Comparison of ENCODE assay signal across 1 cellular context in genomic region chr3:194034556-194035336, GRCh38.
A peak's percentile ranks its signal among the peaks of the same experiment; 100 is the strongest.
TF ChIP-seq lines count a peak whose summit lies in the region.

No MANE protein-coding gene starts in this region.

TF ChIP-seq in HepG2, 621 proteins besides CTCF, POLR2A, EP300 and RAD21 (continued from another document):
- TF ChIP-seq KLF9 (CRISPR knock-in tag; IDR thresholded peaks at IDR 0.05; ENCODE audit: low read depth) (no peak), ZBTB25 (CRISPR knock-in tag; IDR thresholded peaks at IDR 0.05) (0 out of 2 replicates have a peak, but pooled peaks have one; percentile 24), ZNF687 (CRISPR knock-in tag; IDR thresholded peaks at IDR 0.05) (peak; percentile 77), MBNL3 (CRISPR knock-in tag; conservative IDR thresholded peaks at IDR 0.05) (no peak), RAD51 (IDR thresholded peaks at IDR 0.05; ENCODE audit: borderline replicate concordance) (no peak), ARID5B (CRISPR knock-in tag; IDR thresholded peaks at IDR 0.05) (0 out of 2 replicates have a peak, but pooled peaks have one; percentile 29), FUBP1 (CRISPR knock-in tag; IDR thresholded peaks at IDR 0.05; ENCODE audit: borderline replicate concordance) (no peak), HOXA3 (CRISPR knock-in tag; IDR thresholded peaks at IDR 0.05) (peak; percentile 16; the same call in 1 of the 2 replicates), HMG20A (CRISPR knock-in tag; IDR thresholded peaks at IDR 0.05; ENCODE audit: borderline replicate concordance) (no peak), ZKSCAN5 (CRISPR knock-in tag; IDR thresholded peaks at IDR 0.05) (no peak), ZBTB7A (CRISPR knock-in tag; IDR thresholded peaks at IDR 0.05) (no peak), ZFAT (CRISPR knock-in tag; conservative IDR thresholded peaks at IDR 0.05) (no peak), HES4 (CRISPR knock-in tag; IDR thresholded peaks at IDR 0.05; ENCODE audit: borderline replicate concordance) (peak; percentile 64; the same call in 1 of the 2 replicates), ZNF430 (CRISPR knock-in tag; IDR thresholded peaks at IDR 0.05) (no peak), NCOA2 (CRISPR knock-in tag; IDR thresholded peaks at IDR 0.05) (no peak)
- TF ChIP-seq, protein P1, sequence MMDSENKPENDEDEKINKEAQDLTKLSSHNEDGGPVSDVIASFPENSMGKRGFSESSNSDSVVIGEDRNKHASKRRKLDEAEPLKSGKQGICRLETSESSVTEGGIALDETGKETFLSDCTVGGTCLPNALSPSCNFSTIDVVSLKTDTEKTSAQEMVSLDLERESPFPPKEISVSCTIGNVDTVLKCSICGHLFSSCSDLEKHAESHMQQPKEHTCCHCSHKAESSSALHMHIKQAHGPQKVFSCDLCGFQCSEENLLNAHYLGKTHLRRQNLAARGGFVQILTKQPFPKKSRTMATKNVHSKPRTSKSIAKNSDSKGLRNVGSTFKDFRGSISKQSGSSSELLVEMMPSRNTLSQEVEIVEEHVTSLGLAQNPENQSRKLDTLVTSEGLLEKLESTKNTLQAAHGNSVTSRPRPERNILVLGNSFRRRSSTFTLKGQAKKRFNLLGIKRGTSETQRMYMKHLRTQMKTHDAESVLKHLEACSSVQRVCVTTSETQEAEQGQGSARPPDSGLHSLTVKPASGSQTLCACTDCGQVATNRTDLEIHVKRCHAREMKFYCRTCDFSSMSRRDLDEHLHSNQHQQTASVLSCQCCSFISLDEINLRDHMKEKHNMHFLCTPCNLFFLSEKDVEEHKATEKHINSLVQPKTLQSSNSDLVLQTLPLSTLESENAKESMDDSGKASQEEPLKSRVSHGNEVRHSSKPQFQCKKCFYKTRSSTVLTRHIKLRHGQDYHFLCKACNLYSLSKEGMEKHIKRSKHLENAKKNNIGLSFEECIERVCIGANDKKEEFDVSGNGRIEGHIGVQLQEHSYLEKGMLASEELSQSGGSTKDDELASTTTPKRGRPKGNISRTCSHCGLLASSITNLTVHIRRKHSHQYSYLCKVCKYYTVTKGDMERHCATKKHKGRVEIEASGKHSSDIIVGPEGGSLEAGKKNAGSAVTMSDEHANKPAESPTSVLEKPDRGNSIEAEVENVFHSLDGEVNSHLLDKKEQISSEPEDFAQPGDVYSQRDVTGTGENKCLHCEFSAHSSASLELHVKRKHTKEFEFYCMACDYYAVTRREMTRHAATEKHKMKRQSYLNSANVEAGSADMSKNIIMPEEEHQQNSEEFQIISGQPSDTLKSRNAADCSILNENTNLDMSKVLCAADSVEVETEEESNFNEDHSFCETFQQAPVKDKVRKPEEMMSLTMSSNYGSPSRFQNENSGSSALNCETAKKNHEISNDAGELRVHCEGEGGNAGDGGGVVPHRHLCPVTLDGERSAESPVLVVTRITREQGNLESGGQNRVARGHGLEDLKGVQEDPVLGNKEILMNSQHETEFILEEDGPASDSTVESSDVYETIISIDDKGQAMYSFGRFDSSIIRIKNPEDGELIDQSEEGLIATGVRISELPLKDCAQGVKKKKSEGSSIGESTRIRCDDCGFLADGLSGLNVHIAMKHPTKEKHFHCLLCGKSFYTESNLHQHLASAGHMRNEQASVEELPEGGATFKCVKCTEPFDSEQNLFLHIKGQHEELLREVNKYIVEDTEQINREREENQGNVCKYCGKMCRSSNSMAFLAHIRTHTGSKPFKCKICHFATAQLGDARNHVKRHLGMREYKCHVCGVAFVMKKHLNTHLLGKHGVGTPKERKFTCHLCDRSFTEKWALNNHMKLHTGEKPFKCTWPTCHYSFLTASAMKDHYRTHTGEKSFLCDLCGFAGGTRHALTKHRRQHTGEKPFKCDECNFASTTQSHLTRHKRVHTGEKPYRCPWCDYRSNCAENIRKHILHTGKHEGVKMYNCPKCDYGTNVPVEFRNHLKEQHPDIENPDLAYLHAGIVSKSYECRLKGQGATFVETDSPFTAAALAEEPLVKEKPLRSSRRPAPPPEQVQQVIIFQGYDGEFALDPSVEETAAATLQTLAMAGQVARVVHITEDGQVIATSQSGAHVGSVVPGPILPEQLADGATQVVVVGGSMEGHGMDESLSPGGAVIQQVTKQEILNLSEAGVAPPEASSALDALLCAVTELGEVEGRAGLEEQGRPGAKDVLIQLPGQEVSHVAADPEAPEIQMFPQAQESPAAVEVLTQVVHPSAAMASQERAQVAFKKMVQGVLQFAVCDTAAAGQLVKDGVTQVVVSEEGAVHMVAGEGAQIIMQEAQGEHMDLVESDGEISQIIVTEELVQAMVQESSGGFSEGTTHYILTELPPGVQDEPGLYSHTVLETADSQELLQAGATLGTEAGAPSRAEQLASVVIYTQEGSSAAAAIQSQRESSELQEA (CRISPR knock-in tag; IDR thresholded peaks at IDR 0.05; ENCODE audit: not compliant biosample characterization), result no peak
- TF ChIP-seq, protein P2, sequence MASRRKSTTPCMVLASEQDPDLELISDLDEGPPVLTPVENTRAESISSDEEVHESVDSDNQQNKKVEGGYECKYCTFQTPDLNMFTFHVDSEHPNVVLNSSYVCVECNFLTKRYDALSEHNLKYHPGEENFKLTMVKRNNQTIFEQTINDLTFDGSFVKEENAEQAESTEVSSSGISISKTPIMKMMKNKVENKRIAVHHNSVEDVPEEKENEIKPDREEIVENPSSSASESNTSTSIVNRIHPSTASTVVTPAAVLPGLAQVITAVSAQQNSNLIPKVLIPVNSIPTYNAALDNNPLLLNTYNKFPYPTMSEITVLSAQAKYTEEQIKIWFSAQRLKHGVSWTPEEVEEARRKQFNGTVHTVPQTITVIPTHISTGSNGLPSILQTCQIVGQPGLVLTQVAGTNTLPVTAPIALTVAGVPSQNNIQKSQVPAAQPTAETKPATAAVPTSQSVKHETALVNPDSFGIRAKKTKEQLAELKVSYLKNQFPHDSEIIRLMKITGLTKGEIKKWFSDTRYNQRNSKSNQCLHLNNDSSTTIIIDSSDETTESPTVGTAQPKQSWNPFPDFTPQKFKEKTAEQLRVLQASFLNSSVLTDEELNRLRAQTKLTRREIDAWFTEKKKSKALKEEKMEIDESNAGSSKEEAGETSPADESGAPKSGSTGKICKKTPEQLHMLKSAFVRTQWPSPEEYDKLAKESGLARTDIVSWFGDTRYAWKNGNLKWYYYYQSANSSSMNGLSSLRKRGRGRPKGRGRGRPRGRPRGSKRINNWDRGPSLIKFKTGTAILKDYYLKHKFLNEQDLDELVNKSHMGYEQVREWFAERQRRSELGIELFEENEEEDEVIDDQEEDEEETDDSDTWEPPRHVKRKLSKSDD (CRISPR knock-in tag; IDR thresholded peaks at IDR 0.05; ENCODE audit: low read depth), result no peak
TF ChIP-seq in HepG2: peak in this region for 31.
